1 cellular context compared by ENCODE assay signal in genomic region chr12:52837781-52838736, GRCh38.
TF ChIP-seq lines count a peak whose summit lies in the region.

No MANE protein-coding gene starts in this region.

TF ChIP-seq in IMR-90, 13 proteins besides CTCF, POLR2A, EP300 and RAD21:
- TF ChIP-seq NFE2L2 (IDR thresholded peaks at IDR 0.05; ENCODE audit: low read depth, low read length) (no peak), RFX5 (IDR thresholded peaks at IDR 0.05; ENCODE audit: low read depth, low read length) (no peak), FOS (IDR thresholded peaks at IDR 0.05; ENCODE audit: low read depth, low read length) (no peak), CHD1 (IDR thresholded peaks at IDR 0.05; ENCODE audit: low read depth, low read length) (no peak), SMC3 (IDR thresholded peaks at IDR 0.05; ENCODE audit: low read depth, low read length) (no peak), MAZ (IDR thresholded peaks at IDR 0.05; ENCODE audit: borderline replicate concordance, low read depth, low read length) (no peak), CEBPB (IDR thresholded peaks at IDR 0.05; ENCODE audit: low read depth, low read length) (no peak), MXI1 (IDR thresholded peaks at IDR 0.05; ENCODE audit: borderline replicate concordance, low read depth, low read length) (no peak), USF2 (IDR thresholded peaks at IDR 0.05; ENCODE audit: low read depth, low read length) (no peak), RCOR1 (IDR thresholded peaks at IDR 0.05; ENCODE audit: insufficient replicate concordance, low read length) (no peak), ELK1 (IDR thresholded peaks at IDR 0.05; ENCODE audit: borderline replicate concordance, low read depth, low read length) (no peak)
